23 cellular contexts compared by ENCODE assay signal in the genomic region with DNA sequence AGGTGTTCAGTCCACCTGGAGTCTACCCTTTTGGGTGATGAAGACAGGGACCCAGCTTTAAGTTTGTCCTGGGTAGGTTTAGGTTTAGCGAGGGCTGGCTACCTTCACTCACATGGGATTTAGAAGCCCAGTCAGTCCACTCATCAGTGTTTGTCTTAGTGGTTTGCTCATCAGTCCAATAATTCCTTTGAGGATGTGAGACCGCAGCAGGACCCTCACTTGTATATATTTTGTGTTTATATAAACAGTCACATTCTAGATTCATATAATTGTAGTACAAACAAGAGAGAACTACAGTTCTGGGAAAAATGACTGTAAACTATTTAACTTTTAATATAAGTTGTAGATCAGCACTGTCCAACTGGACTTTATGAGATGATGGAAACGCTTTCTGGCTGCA. TPM values are rescaled to one million over a fixed set of nuclear protein-coding genes. Genes with fewer than 3 reads are reported as not detected.
"Had no signal": no experiment of that assay in that cellular context is flagged by ENCODE, and none has a peak within 500 bp of the region (broad histone marks: within the 10 kb centered on the region; RNA-seq: fewer than 3 reads in every experiment).

No MANE protein-coding gene starts in this region.

- ATAC-seq: activated CD4-positive, CD25-positive, alpha-beta regulatory T cell treated with anti-CD3 and anti-CD28 coated beads, Interleukin-2, amount 50 U/mL, for 24 hours; activated CD8-positive, alpha-beta T cell treated with anti-CD3 and anti-CD28 coated beads for 36 hours; activated T-cell treated with anti-CD3 and anti-CD28 coated beads, Interleukin-2, amount 50 U/mL, for 72 hours; SK-N-SH treated with all-trans-retinoic acid at 6 μM for 48 hours had no signal

- H3K27me3 Mint-ChIP-seq: activated CD8-positive, alpha-beta T cell treated with anti-CD3 and anti-CD28 coated beads for 36 hours; activated naive CD8-positive, alpha-beta T cell treated with anti-CD3 and anti-CD28 coated beads, Interleukin-2, amount 10 ng/mL, durations not matched to agents 7 days and 5 days had no signal

- H3K9me3 ChIP-seq: adrenal gland, breast epithelium, Peyer's patch, SJCRH30 had no signal

- DNase-seq: activated CD4-positive, alpha-beta T cell treated with anti-CD3 and anti-CD28 coated beads for 4 hours; activated CD8-positive, alpha-beta memory T cell treated with anti-CD3 and anti-CD28 coated beads, Interleukin-2, amount 50 U/mL, for 4 hours; activated CD8-positive, alpha-beta T cell treated with anti-CD3 and anti-CD28 coated beads for 36 hours; activated naive CD4-positive, alpha-beta T cell treated with anti-CD3 and anti-CD28 coated beads, Interleukin-2, amount 50 U/mL, for 16 hours; activated T-cell treated with anti-CD3 and anti-CD28 coated beads, Interleukin-2, amount 50 U/mL, for 72 hours; adrenal gland; anterior cingulate cortex; KBM-7; NCI-H1105 treated with DMSO at 0.1 percent for 48 hours; NCI-H1436 treated with DMSO at 0.1 percent for 48 hours; NCI-H187; NCI-H2081; NCI-H524; Peyer's patch; SJCRH30; SW 1271 had no signal

- H3K27ac ChIP-seq: adrenal gland, breast epithelium, RWPE1, SJCRH30 had no signal

- H3K9me3 Mint-ChIP-seq: activated CD8-positive, alpha-beta T cell treated with anti-CD3 and anti-CD28 coated beads for 36 hours; activated naive CD8-positive, alpha-beta T cell treated with anti-CD3 and anti-CD28 coated beads, Interleukin-2, amount 10 ng/mL, durations not matched to agents 7 days and 5 days; activated T-cell treated with anti-CD3 and anti-CD28 coated beads, Interleukin-2, amount 50 U/mL, for 72 hours had no signal

- H3K36me3 Mint-ChIP-seq: activated naive CD8-positive, alpha-beta T cell treated with anti-CD3 and anti-CD28 coated beads, Interleukin-2, amount 10 ng/mL, durations not matched to agents 7 days and 5 days had no signal

- H3K27me3 ChIP-seq: adrenal gland, breast epithelium, Peyer's patch, SJCRH30 had no signal

- H3K4me3 ChIP-seq: adrenal gland, breast epithelium, Peyer's patch, SJCRH30 had no signal

- H3K27ac Mint-ChIP-seq: activated CD8-positive, alpha-beta T cell treated with anti-CD3 and anti-CD28 coated beads for 36 hours; activated T-cell treated with anti-CD3 and anti-CD28 coated beads, Interleukin-2, amount 50 U/mL, for 72 hours had no signal

- H3K36me3 ChIP-seq: adrenal gland, breast epithelium, Peyer's patch, SJCRH30 had no signal

- H3K4me3 Mint-ChIP-seq: activated CD8-positive, alpha-beta T cell treated with anti-CD3 and anti-CD28 coated beads for 36 hours; activated naive CD8-positive, alpha-beta T cell treated with anti-CD3 and anti-CD28 coated beads, Interleukin-2, amount 10 ng/mL, durations not matched to agents 7 days and 5 days; activated T-cell treated with anti-CD3 and anti-CD28 coated beads, Interleukin-2, amount 50 U/mL, for 72 hours had no signal

- H3K4me1 ChIP-seq: breast epithelium, SJCRH30 had no signal

RNA-seq across cellular contexts. Expression of a gene that starts 18.2 kb away (rescaled TPM):
- total RNA-seq: T-helper 1 cell treated with Interleukin-12 subunit alpha and Interleukin-12 subunit beta and Interleukin-4 antibody, amounts not matched to agents 30 ng/mL and 1 ng/mL, for 36 hours had no signal

RNA-seq across cellular contexts. Expression of a gene that starts 25.4 kb away (rescaled TPM):
- total RNA-seq: Right ventricle myocardium superior; T-helper 1 cell treated with Interleukin-12 subunit alpha and Interleukin-12 subunit beta and Interleukin-4 antibody, amounts not matched to agents 30 ng/mL and 1 ng/mL, for 36 hours had no signal

RNA-seq across cellular contexts. Expression of a gene that starts 41.3 kb away (rescaled TPM):
- total RNA-seq: activated CD8-positive, alpha-beta T cell treated with anti-CD3 and anti-CD28 coated beads for 36 hours; activated naive CD8-positive, alpha-beta T cell treated with anti-CD3 and anti-CD28 coated beads, Interleukin-2, amount 10 ng/mL, durations not matched to agents 7 days and 5 days; activated T-cell treated with anti-CD3 and anti-CD28 coated beads, Interleukin-2, amount 50 U/mL, for 72 hours; adrenal gland; Peyer's patch; Right ventricle myocardium superior; SJCRH30; T-helper 1 cell treated with Interleukin-12 subunit alpha and Interleukin-12 subunit beta and Interleukin-4 antibody, amounts not matched to agents 30 ng/mL and 1 ng/mL, for 36 hours had no signal
